In the genomic region with DNA sequence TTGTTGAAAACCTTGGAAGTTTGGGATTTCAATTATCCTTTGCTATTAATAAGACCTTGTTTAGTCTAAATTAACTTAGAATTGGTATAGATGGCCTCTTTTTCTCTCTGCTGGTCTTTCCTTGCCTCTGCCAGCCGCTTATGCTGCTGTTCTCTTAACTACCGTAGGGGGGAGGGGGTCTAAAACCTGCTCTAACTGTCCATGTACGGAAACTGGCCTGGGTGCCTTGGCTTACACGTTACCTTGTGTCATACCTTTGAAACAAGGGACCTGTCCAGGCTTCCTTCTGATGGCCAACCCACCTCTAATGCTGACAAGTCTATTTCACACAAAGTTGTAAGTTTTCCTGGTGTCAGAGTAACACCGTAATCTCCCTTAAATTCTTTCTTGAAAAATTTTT, we compare ENCODE assay signal across 1 cellular context.
TF ChIP-seq lines count a peak whose summit lies in the region.

No MANE protein-coding gene starts in this region.

TF ChIP-seq in K562, 482 proteins besides CTCF, POLR2A, EP300 and RAD21:
- TF ChIP-seq ZNF586 (CRISPR knock-in tag; conservative IDR thresholded peaks at IDR 0.05) (0 out of 2 replicates have a peak, but pooled peaks have one; percentile 2), KLF1 (tag; IDR thresholded peaks at IDR 0.05) (0 out of 2 replicates have a peak, but pooled peaks have one; percentile 20), CXXC5 (CRISPR knock-in tag; IDR thresholded peaks at IDR 0.05) (0 out of 2 replicates have a peak, but pooled peaks have one; percentile 8), ZNF316 (IDR thresholded peaks at IDR 0.05) (peak; percentile 61)
